Comparison of ENCODE assay signal across 8 cellular contexts in the genomic region with DNA sequence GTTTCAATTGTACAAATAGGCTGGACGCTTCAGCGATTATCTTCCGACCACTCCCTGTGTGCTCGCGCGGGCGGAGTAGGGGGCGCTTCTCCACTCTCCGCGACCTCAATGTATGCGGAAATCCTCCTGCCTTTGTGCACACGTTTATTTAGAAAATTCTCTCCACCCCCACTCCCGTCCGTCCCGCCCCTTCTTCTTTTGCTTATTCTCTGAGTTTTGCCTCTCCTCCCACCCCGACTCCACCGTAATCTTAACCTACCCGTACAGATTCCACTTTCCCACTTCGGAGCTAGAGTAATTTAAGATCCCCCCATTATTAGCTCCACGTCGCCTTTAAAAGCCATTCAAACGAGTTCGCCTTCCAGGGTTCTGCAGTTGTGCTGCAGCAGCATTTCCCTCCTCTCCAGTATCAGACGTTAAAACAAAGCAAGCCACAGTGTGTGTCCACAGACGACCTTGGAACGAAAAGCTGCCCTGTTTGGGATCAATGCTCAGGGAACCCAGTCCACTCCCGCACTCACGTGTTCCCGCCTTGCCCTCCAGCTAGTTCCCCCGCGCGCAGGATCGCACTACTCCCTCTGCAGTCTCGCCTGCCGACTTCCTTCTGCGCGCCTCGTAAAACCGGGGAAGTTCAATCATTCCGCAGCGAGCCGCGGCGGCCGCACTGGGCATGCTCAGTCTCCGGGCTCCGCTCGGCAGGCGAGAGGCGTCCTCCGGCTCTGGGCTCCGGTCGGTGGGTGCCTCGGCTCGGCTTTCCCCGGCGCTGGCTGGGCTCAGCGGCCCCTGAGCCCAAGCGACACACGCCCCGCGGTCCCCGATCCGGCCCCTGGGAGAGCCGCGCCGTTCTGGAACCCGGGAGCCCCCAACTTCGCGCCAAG. TPM values are rescaled to one million over a fixed set of nuclear protein-coding genes. Genes with fewer than 3 reads are reported as not detected.
DNase-seq lines count a peak whose midpoint lies in the region; ATAC-seq and TF ChIP-seq lines count a peak whose summit lies in the region.

A gene with protein sequence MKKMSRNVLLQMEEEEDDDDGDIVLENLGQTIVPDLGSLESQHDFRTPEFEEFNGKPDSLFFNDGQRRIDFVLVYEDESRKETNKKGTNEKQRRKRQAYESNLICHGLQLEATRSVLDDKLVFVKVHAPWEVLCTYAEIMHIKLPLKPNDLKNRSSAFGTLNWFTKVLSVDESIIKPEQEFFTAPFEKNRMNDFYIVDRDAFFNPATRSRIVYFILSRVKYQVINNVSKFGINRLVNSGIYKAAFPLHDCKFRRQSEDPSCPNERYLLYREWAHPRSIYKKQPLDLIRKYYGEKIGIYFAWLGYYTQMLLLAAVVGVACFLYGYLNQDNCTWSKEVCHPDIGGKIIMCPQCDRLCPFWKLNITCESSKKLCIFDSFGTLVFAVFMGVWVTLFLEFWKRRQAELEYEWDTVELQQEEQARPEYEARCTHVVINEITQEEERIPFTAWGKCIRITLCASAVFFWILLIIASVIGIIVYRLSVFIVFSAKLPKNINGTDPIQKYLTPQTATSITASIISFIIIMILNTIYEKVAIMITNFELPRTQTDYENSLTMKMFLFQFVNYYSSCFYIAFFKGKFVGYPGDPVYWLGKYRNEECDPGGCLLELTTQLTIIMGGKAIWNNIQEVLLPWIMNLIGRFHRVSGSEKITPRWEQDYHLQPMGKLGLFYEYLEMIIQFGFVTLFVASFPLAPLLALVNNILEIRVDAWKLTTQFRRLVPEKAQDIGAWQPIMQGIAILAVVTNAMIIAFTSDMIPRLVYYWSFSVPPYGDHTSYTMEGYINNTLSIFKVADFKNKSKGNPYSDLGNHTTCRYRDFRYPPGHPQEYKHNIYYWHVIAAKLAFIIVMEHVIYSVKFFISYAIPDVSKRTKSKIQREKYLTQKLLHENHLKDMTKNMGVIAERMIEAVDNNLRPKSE (plus strand): TSS at position 677 of the 878 bp plus-strand sequence. CDS start 227 bp downstream, outside the sequence.

- peak within 1 kb of the TSS; percentile 96 to 98 for H3K27ac ChIP-seq in left lung

- no peaks in the 10 kb centered on the region for H3K9me3 ChIP-seq in left lung

- peaks cover 0 to 2% of the 10 kb centered on the region in 2 donors for H3K36me3 Mint-ChIP-seq in CD14-positive monocyte
- H3K36me3 Mint-ChIP-seq in activated CD4-positive, alpha-beta T cell treated with anti-CD3 and anti-CD28 coated beads, Interleukin-2, amount 10 ng/mL, durations not matched to agents 7 days and 5 days (ENCODE audit: low read depth) = peaks cover 6% of the 10 kb centered on the region

- peaks cover 58% of the 10 kb centered on the region for H3K4me1 Mint-ChIP-seq in CD14-positive monocyte
- H3K4me1 Mint-ChIP-seq in activated CD4-positive, alpha-beta T cell treated with anti-CD3 and anti-CD28 coated beads, Interleukin-2, amount 10 ng/mL, durations not matched to agents 7 days and 5 days = peaks cover 48% of the 10 kb centered on the region

- H3K36me3 ChIP-seq in left lung = no peaks in the 10 kb centered on the region

- peaks cover 0 to 5% (median 2%) of the 10 kb centered on the region in 3 donors for H3K27me3 Mint-ChIP-seq in CD14-positive monocyte (ENCODE audit: low read depth in 3 of 3)
- H3K27me3 Mint-ChIP-seq in activated CD4-positive, alpha-beta T cell treated with anti-CD3 and anti-CD28 coated beads, Interleukin-2, amount 10 ng/mL, durations not matched to agents 7 days and 5 days = no peaks in the 10 kb centered on the region

- peak within 1 kb of the TSS; percentile 87 to 96 (median 94) for H3K27ac Mint-ChIP-seq in CD14-positive monocyte
- peak within 1 kb of the TSS; percentile 89 for H3K27ac Mint-ChIP-seq in activated CD4-positive, alpha-beta T cell treated with anti-CD3 and anti-CD28 coated beads, Interleukin-2, amount 10 ng/mL, durations not matched to agents 7 days and 5 days

- TF ChIP-seq CTCF in CD14-positive monocyte (IDR thresholded peaks at IDR 0.05) = peak; percentile 23
- TF ChIP-seq CTCF in left lung (IDR thresholded peaks at IDR 0.05) = peak in 1 of 2 donors; percentile 11

- peak; percentile 59 for ATAC-seq in GM19328 (IDR thresholded peaks at IDR 0.05; ENCODE audit: unreplicated experiment)
- ATAC-seq in HG03469 (IDR thresholded peaks at IDR 0.05; ENCODE audit: unreplicated experiment) = peak; percentile 64
- peak; percentile 89 for ATAC-seq in left lung

- CTCF ChIA-PET in activated CD4-positive, alpha-beta T cell treated with anti-CD3 and anti-CD28 coated beads, Interleukin-2, amount 10 ng/mL, durations not matched to agents 7 days and 5 days (lab: Charles Lee) = interaction anchor here (0.8 to 1.5 kb wide), 4 partner anchors 12 to 31 kb away, joined by 3 to 5 read pairs (median 4); no protein-coding TSS in a partner anchor

- no peaks in the 10 kb centered on the region for H3K27me3 ChIP-seq in left lung

- H3K4me3 Mint-ChIP-seq in CD14-positive monocyte = peak within 1 kb of the TSS; percentile 99
- peak within 1 kb of the TSS; percentile 86 for H3K4me3 Mint-ChIP-seq in activated CD4-positive, alpha-beta T cell treated with anti-CD3 and anti-CD28 coated beads, Interleukin-2, amount 10 ng/mL, durations not matched to agents 7 days and 5 days

- POLR2A ChIA-PET in activated CD4-positive, alpha-beta T cell treated with anti-CD3 and anti-CD28 coated beads, Interleukin-2, amount 10 ng/mL, durations not matched to agents 7 days and 5 days (lab: Charles Lee) = no interaction called here

- peaks cover 5 to 46% of the 10 kb centered on the region in 2 donors for H3K4me1 ChIP-seq in left lung

- H3K9me3 Mint-ChIP-seq in CD14-positive monocyte = no peaks in the 10 kb centered on the region
- H3K9me3 Mint-ChIP-seq in activated CD4-positive, alpha-beta T cell treated with anti-CD3 and anti-CD28 coated beads, Interleukin-2, amount 10 ng/mL, durations not matched to agents 7 days and 5 days = no peaks in the 10 kb centered on the region

- intact Hi-C loops in CD14-positive monocyte (cut with micrococcal nuclease) (loop anchor here (5.0 to 10.0 kb wide), 4 partner anchors 33 to 509 kb away; a partner anchor contains a TSS), left lung (cut with DNase I) (loop anchor here in 1 of 2 donors (10.0 kb wide), 1 partner anchor 169 kb away; no protein-coding TSS in a partner anchor)

- peak within 1 kb of the TSS; percentile 69 to 92 for H3K4me3 ChIP-seq in left lung

- DNase-seq in CD14-positive monocyte (ENCODE audit: low spot score) (peak; percentile 73), NCI-H526 treated with DMSO at 0.1 percent for 48 hours (lab: John Stamatoyannopoulos, UW) (peak; percentile 95), cortex of kidney (lab: John Stamatoyannopoulos, UW) (peak; percentile 30), left lung (peak; percentile 91 to 99)
- peak; percentile 81 for DNase-seq in activated CD4-positive, alpha-beta T cell treated with anti-CD3 and anti-CD28 coated beads, Interleukin-2, amount 10 ng/mL, durations not matched to agents 7 days and 5 days
- DNase-seq in stimulated activated CD4-positive, alpha-beta T cell treated with anti-CD3 and anti-CD28 coated beads, Interleukin-4, amount 100 ng/mL, for 1 hour = peak; percentile 84

RNA-seq across cellular contexts. Expression of the gene that starts here (rescaled TPM):
- 10 to 100 TPM; 34.1 to 48.7 TPM for polyA plus RNA-seq in CD14-positive monocyte
- 10 to 100 TPM; 27.3 to 32.0 TPM for total RNA-seq in activated CD4-positive, alpha-beta T cell treated with anti-CD3 and anti-CD28 coated beads, Interleukin-2, amount 10 ng/mL, durations not matched to agents 7 days and 5 days
- total RNA-seq in left lung = 10 to 100 TPM; 63.8 to 79.7 TPM

Comparison
In these comparisons a context has a peak if more than half of its experiments do, and no peak if none do; other contexts are left out.
1. Peak in every context shown above with its lines: DNase-seq, ATAC-seq, H3K4me3 ChIP-seq and H3K27ac ChIP-seq.
2. DNase-seq: peak in every context shown above with its lines; median percentile 95 in NCI-H526 treated with DMSO at 0.1 percent for 48 hours; 95 in left lung; 84 in stimulated activated CD4-positive, alpha-beta T cell treated with anti-CD3 and anti-CD28 coated beads, Interleukin-4, amount 100 ng/mL, for 1 hour; 81 in activated CD4-positive, alpha-beta T cell treated with anti-CD3 and anti-CD28 coated beads, Interleukin-2, amount 10 ng/mL, durations not matched to agents 7 days and 5 days; 73 in CD14-positive monocyte; 30 in cortex of kidney.